In the genomic region with DNA sequence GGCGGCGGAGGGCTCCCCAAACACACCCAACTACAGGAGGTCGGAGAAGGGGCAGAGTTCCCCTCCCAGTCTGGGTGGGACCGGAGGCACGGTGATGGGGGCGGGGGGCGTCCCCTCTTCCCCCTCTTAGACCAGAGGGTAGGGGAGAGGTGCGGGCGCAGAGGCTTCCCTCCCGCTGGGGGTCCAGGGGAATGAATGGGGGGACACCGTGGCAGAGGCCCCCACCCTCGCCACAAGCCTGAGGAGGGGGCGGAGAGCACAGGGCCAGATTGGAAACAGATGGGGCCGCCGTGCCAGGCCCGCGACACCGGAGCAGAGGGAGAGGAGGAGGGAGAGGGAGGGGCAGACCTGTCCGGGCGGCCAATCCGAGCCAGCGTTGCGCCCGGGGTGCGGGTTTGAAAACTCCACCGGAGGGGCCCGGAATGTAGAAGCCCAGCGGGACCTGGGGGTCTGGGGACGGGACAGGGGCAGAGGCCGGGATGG, we compare ENCODE assay signal across 8 cellular contexts. TPM values are rescaled to one million over a fixed set of nuclear protein-coding genes. Genes with fewer than 3 reads are reported as not detected.
DNase-seq lines count a peak whose midpoint lies in the region; ATAC-seq, FAIRE-seq and TF ChIP-seq lines count a peak whose summit lies in the region.

No MANE protein-coding gene starts in this region.

- H3K27ac Mint-ChIP-seq in activated T-helper 2 cell treated with anti-CD3 and anti-CD28 coated beads, Interferon-gamma antibody, Interleukin-2, Interleukin-4, amounts not matched to agents 10 μg/mL and 5 μg/mL and 100 μg/mL, durations not matched to agents 14 hours and 24 hours and 36 hours = no peak overlapping the region

- H3K36me3 ChIP-seq in BLaER1 treated with 17β-estradiol and CSF1 and Interleukin-3, amounts not matched to agents 10 nM and 100 nM = no peaks in the 10 kb centered on the region
- H3K36me3 ChIP-seq in breast epithelium (no peaks in the 10 kb centered on the region), kidney (ENCODE audit: control insufficient read depth in 1 of 2, insufficient read depth in 2 of 2, low read length in 2 of 2) (no peaks in the 10 kb centered on the region), thoracic aorta (no peaks in the 10 kb centered on the region)

- no peaks in the 10 kb centered on the region for H3K4me1 Mint-ChIP-seq in activated T-helper 2 cell treated with anti-CD3 and anti-CD28 coated beads, Interferon-gamma antibody, Interleukin-2, Interleukin-4, amounts not matched to agents 10 μg/mL and 5 μg/mL and 100 μg/mL, durations not matched to agents 14 hours and 24 hours and 36 hours (ENCODE audit: low read depth)

- peak overlapping the region; percentile 83 to 96 (median 91) for H3K4me2 ChIP-seq in BLaER1 treated with 17β-estradiol and CSF1 and Interleukin-3, amounts not matched to agents 10 nM and 100 nM

- no peak overlapping the region for H3K4me3 Mint-ChIP-seq in activated T-helper 2 cell treated with anti-CD3 and anti-CD28 coated beads, Interferon-gamma antibody, Interleukin-2, Interleukin-4, amounts not matched to agents 10 μg/mL and 5 μg/mL and 100 μg/mL, durations not matched to agents 14 hours and 24 hours and 36 hours (ENCODE audit: low read depth)

- H3K4me1 ChIP-seq in BLaER1 treated with 17β-estradiol and CSF1 and Interleukin-3, amounts not matched to agents 10 nM and 100 nM = peaks cover 9 to 41% (median 26%) of the 10 kb centered on the region in 10 experiments
- no peaks in the 10 kb centered on the region for H3K4me1 ChIP-seq in breast epithelium
- H3K4me1 ChIP-seq in kidney (ENCODE audit: control insufficient read depth in 1 of 2, insufficient read depth in 1 of 2, low read depth in 1 of 2, low read length in 2 of 2) = peaks cover 3 to 19% of the 10 kb centered on the region in 2 donors
- H3K4me1 ChIP-seq in thoracic aorta (ENCODE audit: control insufficient read depth in 1 of 2, low read depth in 2 of 2) = peaks cover 11 to 45% of the 10 kb centered on the region in 2 donors

- ATAC-seq in thoracic aorta (ENCODE audit: insufficient number of reproducible peaks, low FRiP score, low read depth) (no peak), HG03469 (IDR thresholded peaks at IDR 0.05; ENCODE audit: unreplicated experiment) (no peak)

- no peaks in the 10 kb centered on the region for H3K9me3 ChIP-seq in BLaER1 treated with 17β-estradiol and CSF1 and Interleukin-3, amounts not matched to agents 10 nM and 100 nM (replicated peaks in 1 of 11)
- H3K9me3 ChIP-seq in breast epithelium (no peaks in the 10 kb centered on the region), kidney (ENCODE audit: control insufficient read depth in 1 of 2, low read length in 2 of 2) (no peaks in the 10 kb centered on the region), thoracic aorta (no peaks in the 10 kb centered on the region)

- H3K27ac ChIP-seq in BLaER1 treated with 17β-estradiol and CSF1 and Interleukin-3, amounts not matched to agents 10 nM and 100 nM = peak overlapping the region in 1 of 11 experiments; percentile 38; a peak in 1 of 22 replicates
- H3K27ac ChIP-seq in breast epithelium = peak overlapping the region; percentile 82
- H3K27ac ChIP-seq in kidney (ENCODE audit: low read depth in 2 of 2, low read length in 2 of 2) = no peak overlapping the region
- peak overlapping the region; percentile 9 to 28 for H3K27ac ChIP-seq in thoracic aorta

- no peaks in the 10 kb centered on the region for H3K36me3 Mint-ChIP-seq in activated T-helper 2 cell treated with anti-CD3 and anti-CD28 coated beads, Interferon-gamma antibody, Interleukin-2, Interleukin-4, amounts not matched to agents 10 μg/mL and 5 μg/mL and 100 μg/mL, durations not matched to agents 14 hours and 24 hours and 36 hours (ENCODE audit: low read depth)

- intact Hi-C loops in breast epithelium (cut with DNase I; ENCODE audit: low total_unique reads) (no loop called here), kidney (cut with DNase I) (no loop called here)
- intact Hi-C loops in activated T-helper 2 cell treated with anti-CD3 and anti-CD28 coated beads, Interferon-gamma antibody, Interleukin-2, Interleukin-4, amounts not matched to agents 10 μg/mL and 5 μg/mL and 100 μg/mL, durations not matched to agents 14 hours and 24 hours and 36 hours (cut with micrococcal nuclease) = no loop called here

- H3K9me3 Mint-ChIP-seq in activated T-helper 2 cell treated with anti-CD3 and anti-CD28 coated beads, Interferon-gamma antibody, Interleukin-2, Interleukin-4, amounts not matched to agents 10 μg/mL and 5 μg/mL and 100 μg/mL, durations not matched to agents 14 hours and 24 hours and 36 hours = no peaks in the 10 kb centered on the region

- no peak for TF ChIP-seq CTCF in breast epithelium (IDR thresholded peaks at IDR 0.05)
- TF ChIP-seq CTCF in kidney (IDR thresholded peaks at IDR 0.05; ENCODE audit: borderline replicate concordance, extremely low read depth, insufficient read depth) = no peak
- no peak for TF ChIP-seq CTCF in thoracic aorta (IDR thresholded peaks at IDR 0.05)

- peaks cover 0 to 57% (median 38%) of the 10 kb centered on the region in 11 experiments; a peak in 19 of 22 replicates for H4K20me1 ChIP-seq in BLaER1 treated with 17β-estradiol and CSF1 and Interleukin-3, amounts not matched to agents 10 nM and 100 nM

- H3K27me3 Mint-ChIP-seq in activated T-helper 2 cell treated with anti-CD3 and anti-CD28 coated beads, Interferon-gamma antibody, Interleukin-2, Interleukin-4, amounts not matched to agents 10 μg/mL and 5 μg/mL and 100 μg/mL, durations not matched to agents 14 hours and 24 hours and 36 hours (ENCODE audit: low read depth) = peaks cover 19% of the 10 kb centered on the region

- H3K9ac ChIP-seq in BLaER1 treated with 17β-estradiol and CSF1 and Interleukin-3, amounts not matched to agents 10 nM and 100 nM = peak overlapping the region in 8 of 11 experiments; percentile 21 to 64 (median 52); a peak in 12 of 22 replicates
- peak overlapping the region in 1 of 2 donors; percentile 51 for H3K9ac ChIP-seq in kidney (ENCODE audit: low read length in 2 of 2)

- peaks cover 9 to 31% (median 13%) of the 10 kb centered on the region in 11 experiments; a peak in 21 of 22 replicates for H3K27me3 ChIP-seq in BLaER1 treated with 17β-estradiol and CSF1 and Interleukin-3, amounts not matched to agents 10 nM and 100 nM
- H3K27me3 ChIP-seq in breast epithelium (no peaks in the 10 kb centered on the region), thoracic aorta (replicated peaks; ENCODE audit: insufficient read depth) (no peaks in the 10 kb centered on the region)

- H3K4me3 ChIP-seq in BLaER1 treated with 17β-estradiol and CSF1 and Interleukin-3, amounts not matched to agents 10 nM and 100 nM = peak overlapping the region; percentile 28 to 82 (median 71); a peak in 19 of 20 replicates
- H3K4me3 ChIP-seq in breast epithelium = peak overlapping the region; percentile 74 to 87 (median 86)
- H3K4me3 ChIP-seq in kidney (ENCODE audit: low read length in 2 of 2) = peak overlapping the region; percentile 49 to 61
- H3K4me3 ChIP-seq in thoracic aorta = peak overlapping the region; percentile 77

- peak; percentile 55 for DNase-seq in M059J (ENCODE audit: low read depth)
- DNase-seq in breast epithelium (ENCODE audit: low spot score in 2 of 2) = peak in 1 of 2 donors; percentile 33
- DNase-seq in kidney = no peak
- DNase-seq in thoracic aorta (ENCODE audit: low spot score) = no peak
- DNase-seq in activated T-helper 2 cell treated with anti-CD3 and anti-CD28 coated beads, Interferon-gamma antibody, Interleukin-2, Interleukin-4, amounts not matched to agents 10 μg/mL and 5 μg/mL and 100 μg/mL, durations not matched to agents 14 hours and 24 hours and 36 hours (ENCODE audit: low spot score) = no peak
- DNase-seq in stimulated activated naive CD4-positive, alpha-beta T cell (lab: John Stamatoyannopoulos, UW) = no peak

- no peak for FAIRE-seq in kidney (lab: Jason Lieb, UNC)

- TF ChIP-seq POLR2A in breast epithelium (IDR thresholded peaks at IDR 0.05) = no peak

RNA-seq across cellular contexts. Expression of a gene that starts 47.0 kb away (rescaled TPM):
- total RNA-seq in M059J (2014; rRNA removed; shearing (Covaris generic)) = 37.8 and 96.6 TPM in 2 replicates
- total RNA-seq in breast epithelium = 100 to 1,000 TPM; 111 to 603 (median 114) TPM
- total RNA-seq in kidney = 103 TPM
- 7.2 TPM for polyA plus RNA-seq in kidney (ENCODE audit: insufficient read depth, low read depth, low replicate concordance)
- 100 to 1,000 TPM; 272 to 356 TPM for total RNA-seq in thoracic aorta
- 0.21 and 0.32 TPM in 2 replicates for total RNA-seq in activated T-helper 2 cell treated with anti-CD3 and anti-CD28 coated beads, Interferon-gamma antibody, Interleukin-2, Interleukin-4, amounts not matched to agents 10 μg/mL and 5 μg/mL and 100 μg/mL, durations not matched to agents 14 hours and 24 hours and 36 hours

Comparison
In these comparisons a context has a peak if more than half of its experiments do, and no peak if none do; other contexts are left out.
1. H3K27ac ChIP-seq: peak in breast epithelium (2 of 2) and thoracic aorta (2 of 2); none in kidney (0 of 2).
2. RNA of a gene that starts 47.0 kb away (total RNA-seq): 272 to 356 TPM in thoracic aorta, 111 to 603 TPM in breast epithelium, 103 TPM in kidney (single experiment) and 37.8 to 96.6 TPM in M059J; 0.21 to 0.32 TPM in activated T-helper 2 cell treated with anti-CD3 and anti-CD28 coated beads, Interferon-gamma antibody, Interleukin-2, Interleukin-4, amounts not matched to agents 10 μg/mL and 5 μg/mL and 100 μg/mL, durations not matched to agents 14 hours and 24 hours and 36 hours; every median in the first group is over 10 times any median in the second.
3. Peak in every context shown above with its lines, with median percentiles within 50 percentile points of each other: H3K4me3 ChIP-seq.